Comparison of ENCODE assay signal across 9 cellular contexts in the genomic region with DNA sequence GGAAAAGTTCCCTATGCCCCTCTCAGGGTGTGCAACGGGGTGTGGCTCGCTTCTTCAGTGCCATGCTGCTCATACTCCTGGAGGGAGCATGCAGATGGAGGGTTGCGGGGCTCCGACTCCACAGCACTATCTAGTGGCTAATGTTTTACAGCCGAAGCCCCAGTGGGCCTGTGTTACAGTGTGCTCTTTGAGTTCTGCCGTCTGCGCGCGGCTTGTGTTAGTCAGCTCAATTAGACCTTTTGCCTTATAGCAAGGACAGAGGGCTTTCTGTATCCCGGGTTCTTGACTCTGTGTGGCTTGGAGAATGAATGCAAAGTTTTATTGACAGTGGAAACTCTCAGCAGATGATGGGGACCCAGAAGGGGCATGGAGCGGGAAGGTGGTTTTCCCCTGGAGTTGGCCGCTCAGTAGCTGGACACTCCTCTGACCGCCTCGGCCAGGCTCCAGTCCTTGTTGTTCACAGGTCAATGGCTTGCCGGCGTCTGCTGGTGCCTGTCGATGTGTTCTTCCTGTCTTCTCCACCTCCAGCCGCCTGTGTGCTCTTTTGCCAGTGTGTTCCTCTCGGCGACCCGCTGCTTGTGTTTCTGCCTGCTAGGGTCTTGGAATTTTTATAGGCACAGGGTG.
DNase-seq lines count a peak whose midpoint lies in the region; ATAC-seq and TF ChIP-seq lines count a peak whose summit lies in the region.
"Had no signal": no experiment of that assay in that cellular context is flagged by ENCODE, and none has a peak within 500 bp of the region (broad histone marks: within the 10 kb centered on the region; RNA-seq: fewer than 3 reads in every experiment).

No MANE protein-coding gene starts in this region.

- TF ChIP-seq POLR2A in uterus (IDR thresholded peaks at IDR 0.05): no peak

- H3K4me2 ChIP-seq in mesendoderm (ENCODE audit: low read length): no peak overlapping the region

- H3K4me1 ChIP-seq in mesendoderm (ENCODE audit: control insufficient read depth, low read depth, low read length) (no peaks in the 10 kb centered on the region), uterus (no peaks in the 10 kb centered on the region)
- H3K4me1 ChIP-seq: SJSA1 had no signal

- intact Hi-C loops in uterus (cut with DNase I; ENCODE audit: low total_unique reads): no loop called here

- H2BK5ac ChIP-seq in mesendoderm (ENCODE audit: low read length): no peak overlapping the region

- H3K9me3 ChIP-seq in MG63 (no peaks in the 10 kb centered on the region), uterus (no peaks in the 10 kb centered on the region)
- H3K9me3 ChIP-seq: SJSA1 had no signal

- CTCF ChIA-PET in GM10248 (lab: Yijun Ruan, JAX): interaction anchor here (1.5 kb wide), 1 partner anchor 10 kb away, joined by 4 read pairs; no protein-coding TSS in a partner anchor

- H3K27ac ChIP-seq in cingulate gyrus (ENCODE audit: low read depth, low read length): peak overlapping the region; percentile 22
- no peak overlapping the region for H3K27ac ChIP-seq in mesendoderm (ENCODE audit: low read depth, low read length)
- H3K27ac ChIP-seq in uterus: no peak overlapping the region
- H3K27ac ChIP-seq: SJSA1 had no signal

- H3K56ac ChIP-seq in mesendoderm (ENCODE audit: low read length): no peak overlapping the region

- H3K4ac ChIP-seq in mesendoderm (ENCODE audit: low read depth, low read length): no peak overlapping the region

- DNase-seq in GM10248 (ENCODE audit: extremely low spot score): peak; percentile 4
- DNase-seq in mesendoderm: peak; percentile 83
- no peak for DNase-seq in MG63
- no peak for DNase-seq in uterus
- no peak for DNase-seq in activated gamma-delta T cell (lab: John Stamatoyannopoulos, UW)

- H4K8ac ChIP-seq in mesendoderm (ENCODE audit: low read depth, low read length): no peak overlapping the region

- no peak for ATAC-seq in GM19455 (IDR thresholded peaks at IDR 0.05; ENCODE audit: unreplicated experiment)

- no peaks in the 10 kb centered on the region for H3K79me2 ChIP-seq in mesendoderm (ENCODE audit: control insufficient read depth, insufficient read depth, low read length)

- H3K36me3 ChIP-seq in mesendoderm (ENCODE audit: control insufficient read depth, insufficient read depth, low read length) (no peaks in the 10 kb centered on the region), MG63 (no peaks in the 10 kb centered on the region), uterus (no peaks in the 10 kb centered on the region)
- H3K36me3 ChIP-seq: SJSA1 had no signal

- H3K27me3 ChIP-seq in mesendoderm (ENCODE audit: insufficient read depth, low read length, poor library complexity): no peaks in the 10 kb centered on the region
- no peaks in the 10 kb centered on the region for H3K27me3 ChIP-seq in MG63
- H3K27me3 ChIP-seq in uterus: no peaks in the 10 kb centered on the region
- H3K27me3 ChIP-seq: SJSA1 had no signal

- no peak overlapping the region for H4K5ac ChIP-seq in mesendoderm (ENCODE audit: low read length)

- WGBS in mesendoderm (ENCODE audit: extremely low coverage, insufficient coverage, low lambda C conversion rate): no CpG with 5 or more reads among the region's 21 CpGs

- no peak overlapping the region for H2AK5ac ChIP-seq in mesendoderm (ENCODE audit: low read length)

- POLR2A ChIA-PET in GM10248 (lab: Yijun Ruan, JAX): no interaction called here

- H3K18ac ChIP-seq in mesendoderm (ENCODE audit: low read length): no peak overlapping the region

- H3K9ac ChIP-seq in mesendoderm (ENCODE audit: low read length): no peak overlapping the region

- TF ChIP-seq CTCF in GM10248 (IDR thresholded peaks at IDR 0.05; ENCODE audit: control extremely low read depth, extremely low read depth, low read depth, missing control alignments) (peak; percentile 7), LNCAP (IDR thresholded peaks at IDR 0.05) (peak; percentile 65), uterus (IDR thresholded peaks at IDR 0.05) (no peak)

- H2BK120ac ChIP-seq in mesendoderm (ENCODE audit: low read depth, low read length): no peak overlapping the region

- H3K79me1 ChIP-seq in mesendoderm (ENCODE audit: low read length): no peaks in the 10 kb centered on the region

- H3K4me3 ChIP-seq in mesendoderm (ENCODE audit: low read length) (no peak overlapping the region), MG63 (no peak overlapping the region), uterus (no peak overlapping the region)
- H3K4me3 ChIP-seq: SJSA1 had no signal

- no peak overlapping the region for H2BK15ac ChIP-seq in mesendoderm (replicated peaks; ENCODE audit: low read depth)

- H3K23ac ChIP-seq in mesendoderm (ENCODE audit: low read length): no peak overlapping the region

Comparison
In these comparisons a context has a peak if more than half of its experiments do, and no peak if none do; other contexts are left out.
1. DNase-seq: peak in GM10248 (single experiment) and mesendoderm (single experiment); none in MG63 (single experiment), uterus (0 of 2) and activated gamma-delta T cell (single experiment).
2. CTCF ChIP-seq: peak in GM10248 (single experiment) and LNCAP (single experiment); none in uterus (0 of 4).